Comparison of ENCODE assay signal across 26 cellular contexts in genomic region chr12:109722022-109722752, GRCh38. TPM values are rescaled to one million over a fixed set of nuclear protein-coding genes. Genes with fewer than 3 reads are reported as not detected.
DNase-seq lines count a peak whose midpoint lies in the region; ATAC-seq and TF ChIP-seq lines count a peak whose summit lies in the region.
"Had no signal": no experiment of that assay in that cellular context is flagged by ENCODE, and none has a peak within 500 bp of the region (broad histone marks: within the 10 kb centered on the region; RNA-seq: fewer than 3 reads in every experiment).

No MANE protein-coding gene starts in this region.

- H3K9me3 ChIP-seq in right lobe of liver (no peaks in the 10 kb centered on the region), stomach (no peaks in the 10 kb centered on the region)
- H3K9me3 ChIP-seq: upper lobe of right lung had no signal

- ATAC-seq in effector memory CD8-positive, alpha-beta T cell (replicated peaks), result no peak
- ATAC-seq in right lobe of liver (peak; percentile 27 to 60 (median 43)), WTC11 (no peak)
- ATAC-seq: activated naive CD4-positive, alpha-beta T cell treated with anti-CD3 and anti-CD28 coated beads, Interleukin-2, amount 50 U/mL, for 72 hours; activated T-helper 17 cell treated with anti-CD3 and anti-CD28 coated beads, Interleukin-2, amount 50 U/mL, for 72 hours; upper lobe of right lung had no signal

- peaks cover 7% of the 10 kb centered on the region for H3K36me3 Mint-ChIP-seq in effector memory CD8-positive, alpha-beta T cell (ENCODE audit: insufficient read depth)
- no peaks in the 10 kb centered on the region for H3K36me3 Mint-ChIP-seq in WTC11
- H3K36me3 Mint-ChIP-seq: activated naive CD4-positive, alpha-beta T cell treated with anti-CD3 and anti-CD28 coated beads, Interleukin-2, amount 50 U/mL, for 72 hours; memory B cell had no signal

- H3K4me3 Mint-ChIP-seq in effector memory CD8-positive, alpha-beta T cell, result no peak overlapping the region
- H3K4me3 Mint-ChIP-seq in WTC11, result no peak overlapping the region
- H3K4me3 Mint-ChIP-seq: activated CD4-positive, alpha-beta memory T cell treated with anti-CD3 and anti-CD28 coated beads, Interleukin-2, amount 10 ng/mL, durations not matched to agents 7 days and 5 days; activated T-helper 17 cell treated with anti-CD3 and anti-CD28 coated beads, Interleukin-2, amount 50 U/mL, for 72 hours; HFFc6; memory B cell had no signal

- peaks cover 0 to 4% of the 10 kb centered on the region in 2 donors for H3K4me1 Mint-ChIP-seq in effector memory CD8-positive, alpha-beta T cell (ENCODE audit: low read depth in 2 of 2)
- H3K4me1 Mint-ChIP-seq in WTC11, result peaks cover 21% of the 10 kb centered on the region
- H3K4me1 Mint-ChIP-seq: activated CD4-positive, alpha-beta memory T cell treated with anti-CD3 and anti-CD28 coated beads, Interleukin-2, amount 10 ng/mL, durations not matched to agents 7 days and 5 days; activated T-helper 17 cell treated with anti-CD3 and anti-CD28 coated beads, Interleukin-2, amount 50 U/mL, for 72 hours; memory B cell had no signal

- H3K4me1 ChIP-seq in right lobe of liver (peaks cover 0 to 48% (median 21%) of the 10 kb centered on the region in 4 donors), stomach (peaks cover 26 to 84% (median 45%) of the 10 kb centered on the region in 4 donors)
- H3K4me1 ChIP-seq: upper lobe of right lung had no signal

- H3K36me3 ChIP-seq in right lobe of liver (no peaks in the 10 kb centered on the region), stomach (no peaks in the 10 kb centered on the region)
- H3K36me3 ChIP-seq: upper lobe of right lung had no signal

- peak overlapping the region; percentile 72 for H3K27ac ChIP-seq in VCaP
- peak overlapping the region in 1 of 3 donors; percentile 24 for H3K27ac ChIP-seq in right lobe of liver
- peak overlapping the region in 3 of 5 donors; percentile 19 to 69 (median 26) for H3K27ac ChIP-seq in stomach
- H3K27ac ChIP-seq: HL-60, SK-N-MC, upper lobe of right lung had no signal

- DNase-seq in effector memory CD8-positive, alpha-beta T cell, result no peak
- DNase-seq in right lobe of liver (peak in 1 of 3 donors; percentile 74), stomach (no peak), WTC11 (ENCODE audit: low spot score) (no peak), NCI-H1048 (lab: John Stamatoyannopoulos, UW) (no peak)
- no peak for DNase-seq in activated T-cell treated with anti-CD3 and anti-CD28 coated beads, Interleukin-2, amount 50 U/mL, for 1 hour
- DNase-seq: activated CD4-positive, alpha-beta memory T cell treated with anti-CD3 and anti-CD28 coated beads, Interleukin-2, amount 10 ng/mL, durations not matched to agents 7 days and 5 days; activated CD4-positive, CD25-positive, alpha-beta regulatory T cell treated with anti-CD3 and anti-CD28 coated beads, Interleukin-2, amount 50 U/mL, for 72 hours; activated CD8-positive, alpha-beta memory T cell treated with anti-CD3 and anti-CD28 coated beads, Interleukin-2, amount 50 U/mL, for 48 hours; aorta; dermis blood vessel endothelial cell; HFFc6; Karpas-422; NCI-H146; NCI-H446 treated with DMSO at 0.1 percent for 48 hours; NCI-H82; stimulated activated CD4-positive, alpha-beta T cell treated with anti-CD3 and anti-CD28 coated beads, Interleukin-1b, Interleukin-23, amount 100 ng/mL, for 48 hours; stimulated activated CD8-positive, alpha-beta memory T cell treated with anti-CD3 and anti-CD28 coated beads, Interleukin-4, amount 100 ng/mL, for 48 hours; upper lobe of right lung had no signal

- CTCF ChIA-PET in WTC11 (lab: Charles Lee), result interaction anchor here (0.8 to 2.0 kb wide), 6 partner anchors 12 to 124 kb away, joined by 3 to 10 read pairs (median 4); no protein-coding TSS in a partner anchor

- H3K27me3 Mint-ChIP-seq in effector memory CD8-positive, alpha-beta T cell, result peaks cover 3 to 8% of the 10 kb centered on the region in 2 donors
- H3K27me3 Mint-ChIP-seq in WTC11 (ENCODE audit: low read depth), result peaks cover 15% of the 10 kb centered on the region

- no peaks in the 10 kb centered on the region for H3K27me3 ChIP-seq in right lobe of liver
- H3K27me3 ChIP-seq in stomach, result peaks cover 0 to 24% (median 4%) of the 10 kb centered on the region in 3 donors

- TF ChIP-seq POLR2A in right lobe of liver (IDR thresholded peaks at IDR 0.05) (no peak), stomach (IDR thresholded peaks at IDR 0.05) (no peak)

- no peak overlapping the region for H3K4me3 ChIP-seq in right lobe of liver
- H3K4me3 ChIP-seq in stomach, result no peak overlapping the region
- H3K4me3 ChIP-seq: SK-N-MC, smooth muscle cell, upper lobe of right lung had no signal

- intact Hi-C loops in right lobe of liver (cut with DNase I), result no loop called here
- intact Hi-C loops in stomach (cut with DNase I; ENCODE audit: low total_unique reads), result no loop called here

- H3K9me3 Mint-ChIP-seq in effector memory CD8-positive, alpha-beta T cell, result no peaks in the 10 kb centered on the region
- no peaks in the 10 kb centered on the region for H3K9me3 Mint-ChIP-seq in WTC11
- H3K9me3 Mint-ChIP-seq: activated CD4-positive, alpha-beta memory T cell treated with anti-CD3 and anti-CD28 coated beads, Interleukin-2, amount 10 ng/mL, durations not matched to agents 7 days and 5 days; activated naive CD4-positive, alpha-beta T cell treated with anti-CD3 and anti-CD28 coated beads, Interleukin-2, amount 50 U/mL, for 72 hours; activated T-helper 17 cell treated with anti-CD3 and anti-CD28 coated beads, Interleukin-2, amount 50 U/mL, for 72 hours; HFFc6; memory B cell had no signal

- no peak for TF ChIP-seq CTCF in VCaP (conservative IDR thresholded peaks at IDR 0.05)
- TF ChIP-seq CTCF in right lobe of liver (IDR thresholded peaks at IDR 0.05), result no peak
- no peak for TF ChIP-seq CTCF in stomach (IDR thresholded peaks at IDR 0.05)
- TF ChIP-seq CTCF in WTC11 (IDR thresholded peaks at IDR 0.05), result no peak

- POLR2A ChIA-PET in WTC11 (lab: Charles Lee), result no interaction called here

- peak overlapping the region; percentile 16 to 44 for H3K27ac Mint-ChIP-seq in effector memory CD8-positive, alpha-beta T cell
- H3K27ac Mint-ChIP-seq in WTC11, result no peak overlapping the region
- H3K27ac Mint-ChIP-seq: activated CD4-positive, alpha-beta memory T cell treated with anti-CD3 and anti-CD28 coated beads, Interleukin-2, amount 10 ng/mL, durations not matched to agents 7 days and 5 days; activated naive CD4-positive, alpha-beta T cell treated with anti-CD3 and anti-CD28 coated beads, Interleukin-2, amount 50 U/mL, for 72 hours; activated T-helper 17 cell treated with anti-CD3 and anti-CD28 coated beads, Interleukin-2, amount 50 U/mL, for 72 hours; HFFc6; memory B cell had no signal

- 30% methylated on average over 4 of the region's 8 CpGs for WGBS in right lobe of liver (ENCODE audit: insufficient coverage, low coverage, low lambda C conversion rate, missing lambda C conversion rate)
- WGBS in stomach, 5 donors, result 72 to 76% (median 74%) methylated on average over 8 of the region's 8 CpGs

- no peak for TF ChIP-seq EP300 in stomach (IDR thresholded peaks at IDR 0.05)

TF ChIP-seq in WTC11, 78 proteins besides CTCF, POLR2A, EP300 and RAD21:
- TF ChIP-seq ATF2 (CRISPR knock-in tag; IDR thresholded peaks at IDR 0.05; ENCODE audit: borderline replicate concordance, low read depth), result no peak

RNA-seq across cellular contexts. Expression of gene FAM222A, which starts 8.6 kb away (rescaled TPM):
- total RNA-seq in right lobe of liver, result 1 to 10 TPM in 5 of 6 experiments, under 1 TPM in 1; 0.34 to 4.3 (median 1.2) TPM
- 10 to 100 TPM in 1 of 5 donors, 1 to 10 TPM in 4; 1.7 to 19.7 (median 5.4) TPM for total RNA-seq in stomach
- polyA plus RNA-seq in stomach, result 1 to 10 TPM; 3.1 to 5.4 (median 3.7) TPM
- total RNA-seq in WTC11 (2021), result 1.3 to 1.6 TPM (median 1.6 TPM) in 3 replicates

Comparison
In these comparisons a context has a peak if more than half of its experiments do, and no peak if none do; other contexts are left out.
1. ATAC-seq: peak in right lobe of liver (4 of 4); none in effector memory CD8-positive, alpha-beta T cell (single experiment) and WTC11 (single experiment).